In the genomic region with DNA sequence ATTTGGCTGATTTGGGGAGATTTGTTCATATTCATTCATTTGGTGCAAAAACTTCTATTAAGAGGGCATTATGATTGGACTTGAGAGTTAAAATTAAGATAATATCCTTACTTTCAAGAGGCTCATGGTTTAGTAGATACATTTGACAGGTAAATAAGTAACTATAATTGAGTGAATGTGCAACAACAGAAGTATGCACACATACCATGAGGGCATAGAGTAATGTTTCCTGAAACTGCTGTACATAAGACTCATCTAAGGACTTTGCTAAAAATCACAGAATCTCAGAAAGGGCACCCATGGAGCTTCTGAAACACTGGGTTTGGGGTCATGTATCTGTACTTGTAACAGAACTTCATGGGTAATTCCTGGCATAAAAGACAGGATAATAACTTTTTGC, we compare ENCODE assay signal across 32 cellular contexts.
"Had no signal": no experiment of that assay in that cellular context is flagged by ENCODE, and none has a peak within 500 bp of the region (broad histone marks: within the 10 kb centered on the region; RNA-seq: fewer than 3 reads in every experiment).

No MANE protein-coding gene starts in this region.

- H3K36me3 Mint-ChIP-seq: activated CD4-positive, alpha-beta memory T cell treated with anti-CD3 and anti-CD28 coated beads for 36 hours; activated naive CD4-positive, alpha-beta T cell treated with anti-CD3 and anti-CD28 coated beads, Interleukin-2, amount 50 U/mL, for 72 hours; activated naive CD8-positive, alpha-beta T cell treated with anti-CD3 and anti-CD28 coated beads for 36 hours; brain had no signal

- H3K27me3 Mint-ChIP-seq: activated B cell treated with CpG ODN at 0.5 μM for 24 hours; activated CD4-positive, alpha-beta memory T cell treated with anti-CD3 and anti-CD28 coated beads for 36 hours; activated CD4-positive, alpha-beta T cell treated with anti-CD3 and anti-CD28 coated beads, Interleukin-2, amount 10 ng/mL, durations not matched to agents 24 days and 14 days; central memory CD8-positive, alpha-beta T cell had no signal

- H3K4me3 Mint-ChIP-seq: activated B cell treated with CpG ODN at 0.5 μM for 24 hours; activated CD4-positive, alpha-beta memory T cell treated with anti-CD3 and anti-CD28 coated beads for 36 hours; activated CD4-positive, alpha-beta T cell treated with anti-CD3 and anti-CD28 coated beads, Interleukin-2, amount 10 ng/mL, durations not matched to agents 24 days and 14 days; activated CD8-positive, alpha-beta T cell treated with anti-CD3 and anti-CD28 coated beads for 36 hours; activated naive CD4-positive, alpha-beta T cell treated with anti-CD3 and anti-CD28 coated beads for 36 hours; activated naive CD8-positive, alpha-beta T cell treated with anti-CD3 and anti-CD28 coated beads for 36 hours; activated T-cell treated with anti-CD3 and anti-CD28 coated beads, Interleukin-2, amount 50 U/mL, for 4 hours; activated T-cell treated with anti-CD3 and anti-CD28 coated beads, Interleukin-2, amount 50 U/mL, for 72 hours; activated T-helper 1 cell treated with anti-CD3 and anti-CD28 coated beads, Interleukin-12 subunit alpha, Interleukin-12 subunit beta, Interleukin-2, Interleukin-4 antibody, amounts not matched to agents 30 ng/mL and 10 ng/mL and 1 ng/mL, durations not matched to agents 14 hours and 24 hours and 36 hours; activated T-helper 17 cell treated with anti-CD3 and anti-CD28 coated beads, Interleukin-2, amount 50 U/mL, for 72 hours; brain; central memory CD8-positive, alpha-beta T cell; T-helper 1 cell treated with Interleukin-12 subunit alpha and Interleukin-12 subunit beta and Interleukin-4 antibody, amounts not matched to agents 30 μg/mL and 1 μg/mL, for 36 hours; T-helper 2 cell treated with Interferon-gamma antibody and Interleukin-4, amounts not matched to agents 5 μg/mL and 100 μg/mL, for 36 hours had no signal

- DNase-seq: activated B cell treated with CpG ODN at 0.5 μM for 24 hours; activated CD4-positive, alpha-beta memory T cell treated with anti-CD3 and anti-CD28 coated beads for 36 hours; activated CD4-positive, alpha-beta T cell treated with anti-CD3 and anti-CD28 coated beads for 4 hours; activated CD4-positive, alpha-beta T cell treated with anti-CD3 and anti-CD28 coated beads, Interleukin-2, amount 10 ng/mL, durations not matched to agents 24 days and 14 days; activated CD4-positive, alpha-beta T cell treated with anti-CD3 and anti-CD28 coated beads, Interleukin-2, amount 50 U/mL, for 1 hour; activated CD4-positive, alpha-beta T cell treated with anti-CD3 and anti-CD28 coated beads, Interleukin-2, amount 50 U/mL, for 4 hours; activated CD4-positive, CD25-positive, alpha-beta regulatory T cell treated with anti-CD3 and anti-CD28 coated beads, Interleukin-2, amount 50 U/mL, for 72 hours; activated CD8-positive, alpha-beta memory T cell treated with anti-CD3 and anti-CD28 coated beads, Interleukin-2, amount 50 U/mL, for 4 hours; activated CD8-positive, alpha-beta T cell treated with anti-CD3 and anti-CD28 coated beads for 36 hours; activated effector memory CD4-positive, alpha-beta T cell treated with anti-CD3 and anti-CD28 coated beads, Interleukin-2, amount 50 U/mL, for 16 hours; activated gamma-delta T cell treated with Interleukin-2 at 50 U/mL for 16 hours; activated naive CD4-positive, alpha-beta T cell; activated naive CD4-positive, alpha-beta T cell treated with anti-CD3 and anti-CD28 coated beads for 36 hours; activated naive CD4-positive, alpha-beta T cell treated with anti-CD3 and anti-CD28 coated beads, Interleukin-2, amount 50 U/mL, for 16 hours; activated naive CD8-positive, alpha-beta T cell treated with anti-CD3 and anti-CD28 coated beads for 36 hours; activated T-cell treated with anti-CD3 and anti-CD28 coated beads for 4 hours; activated T-cell treated with anti-CD3 and anti-CD28 coated beads, Interleukin-2, amount 50 U/mL, for 1 hour; activated T-cell treated with anti-CD3 and anti-CD28 coated beads, Interleukin-2, amount 50 U/mL, for 4 hours; activated T-cell treated with anti-CD3 and anti-CD28 coated beads, Interleukin-2, amount 50 U/mL, for 72 hours; adrenal gland; amniotic stem cell; caudate nucleus; T-helper 1 cell; T-helper 2 cell; T-helper 9 cell had no signal

- ATAC-seq: activated CD8-positive, alpha-beta T cell treated with anti-CD3 and anti-CD28 coated beads for 36 hours; activated naive CD4-positive, alpha-beta T cell treated with anti-CD3 and anti-CD28 coated beads, Interleukin-2, amount 50 U/mL, for 72 hours; activated T-cell treated with anti-CD3 and anti-CD28 coated beads, Interleukin-2, amount 50 U/mL, for 4 hours; activated T-cell treated with anti-CD3 and anti-CD28 coated beads, Interleukin-2, amount 50 U/mL, for 72 hours; activated T-helper 17 cell treated with anti-CD3 and anti-CD28 coated beads, Interleukin-2, amount 50 U/mL, for 72 hours had no signal

- H3K4me1 Mint-ChIP-seq: activated B cell treated with CpG ODN at 0.5 μM for 24 hours; activated CD4-positive, alpha-beta T cell treated with anti-CD3 and anti-CD28 coated beads, Interleukin-2, amount 10 ng/mL, durations not matched to agents 24 days and 14 days; activated T-helper 17 cell treated with anti-CD3 and anti-CD28 coated beads, Interleukin-2, amount 50 U/mL, for 72 hours had no signal

- H3K27ac Mint-ChIP-seq: activated B cell treated with CpG ODN at 0.5 μM for 24 hours; activated CD4-positive, alpha-beta memory T cell treated with anti-CD3 and anti-CD28 coated beads for 36 hours; activated CD4-positive, alpha-beta T cell treated with anti-CD3 and anti-CD28 coated beads, Interleukin-2, amount 10 ng/mL, durations not matched to agents 24 days and 14 days; activated CD8-positive, alpha-beta T cell treated with anti-CD3 and anti-CD28 coated beads for 36 hours; activated naive CD4-positive, alpha-beta T cell treated with anti-CD3 and anti-CD28 coated beads for 36 hours; activated naive CD4-positive, alpha-beta T cell treated with anti-CD3 and anti-CD28 coated beads, Interleukin-2, amount 50 U/mL, for 72 hours; activated naive CD8-positive, alpha-beta T cell treated with anti-CD3 and anti-CD28 coated beads for 36 hours; activated T-cell treated with anti-CD3 and anti-CD28 coated beads, Interleukin-2, amount 50 U/mL, for 72 hours; activated T-helper 1 cell treated with anti-CD3 and anti-CD28 coated beads, Interleukin-12 subunit alpha, Interleukin-12 subunit beta, Interleukin-2, Interleukin-4 antibody, amounts not matched to agents 30 ng/mL and 10 ng/mL and 1 ng/mL, durations not matched to agents 14 hours and 24 hours and 36 hours; activated T-helper 17 cell treated with anti-CD3 and anti-CD28 coated beads, Interleukin-2, amount 50 U/mL, for 72 hours; brain; T-helper 1 cell treated with Interleukin-12 subunit alpha and Interleukin-12 subunit beta and Interleukin-4 antibody, amounts not matched to agents 30 μg/mL and 1 μg/mL, for 36 hours; T-helper 2 cell treated with Interferon-gamma antibody and Interleukin-4, amounts not matched to agents 5 μg/mL and 100 μg/mL, for 36 hours had no signal

- H3K9me3 Mint-ChIP-seq: activated B cell treated with CpG ODN at 0.5 μM for 24 hours; activated CD4-positive, alpha-beta memory T cell treated with anti-CD3 and anti-CD28 coated beads for 36 hours; activated CD4-positive, alpha-beta T cell treated with anti-CD3 and anti-CD28 coated beads, Interleukin-2, amount 10 ng/mL, durations not matched to agents 24 days and 14 days; activated CD8-positive, alpha-beta T cell treated with anti-CD3 and anti-CD28 coated beads for 36 hours; activated naive CD4-positive, alpha-beta T cell treated with anti-CD3 and anti-CD28 coated beads for 36 hours; activated naive CD4-positive, alpha-beta T cell treated with anti-CD3 and anti-CD28 coated beads, Interleukin-2, amount 50 U/mL, for 72 hours; activated naive CD8-positive, alpha-beta T cell treated with anti-CD3 and anti-CD28 coated beads for 36 hours; activated T-cell treated with anti-CD3 and anti-CD28 coated beads, Interleukin-2, amount 50 U/mL, for 4 hours; activated T-helper 1 cell treated with anti-CD3 and anti-CD28 coated beads, Interleukin-12 subunit alpha, Interleukin-12 subunit beta, Interleukin-2, Interleukin-4 antibody, amounts not matched to agents 30 ng/mL and 10 ng/mL and 1 ng/mL, durations not matched to agents 14 hours and 24 hours and 36 hours; activated T-helper 17 cell treated with anti-CD3 and anti-CD28 coated beads, Interleukin-2, amount 50 U/mL, for 72 hours; brain; central memory CD8-positive, alpha-beta T cell; T-helper 1 cell treated with Interleukin-12 subunit alpha and Interleukin-12 subunit beta and Interleukin-4 antibody, amounts not matched to agents 30 μg/mL and 1 μg/mL, for 36 hours; T-helper 2 cell treated with Interferon-gamma antibody and Interleukin-4, amounts not matched to agents 5 μg/mL and 100 μg/mL, for 36 hours had no signal
